8 cellular contexts compared by ENCODE assay signal in genomic region chr22:42930810-42931420, GRCh38.
DNase-seq lines count a peak whose midpoint lies in the region; ATAC-seq and TF ChIP-seq lines count a peak whose summit lies in the region.

No MANE protein-coding gene starts in this region.

- intact Hi-C loops in CD8-positive, alpha-beta T cell (cut with DNase I, micrococcal nuclease): no loop called here
- intact Hi-C loops in mammary epithelial cell (cut with micrococcal nuclease): loop anchor here (5.0 kb wide), 2 partner anchors 86 to 161 kb away; partner anchors contain the start of gene PACSIN2

- no peak overlapping the region for H3K27ac ChIP-seq in CD8-positive, alpha-beta T cell (ENCODE audit: low read depth, low read length)
- H3K27ac ChIP-seq in mammary epithelial cell (ENCODE audit: insufficient read depth, low read depth, low read length): no peak overlapping the region
- H3K27ac ChIP-seq in muscle layer of colon (ENCODE audit: low read depth, low read length): peak overlapping the region; percentile 62
- H3K27ac ChIP-seq in WERI-Rb-1: no peak overlapping the region

- no peaks in the 10 kb centered on the region for H3K36me3 ChIP-seq in CD8-positive, alpha-beta T cell (ENCODE audit: insufficient read depth, low read length)
- H3K36me3 ChIP-seq in mammary epithelial cell (ENCODE audit: insufficient read depth, low read length) (no peaks in the 10 kb centered on the region), muscle layer of colon (ENCODE audit: insufficient read depth, low read length) (no peaks in the 10 kb centered on the region), WERI-Rb-1 (no peaks in the 10 kb centered on the region)

- dilution Hi-C loops in mammary epithelial cell (cut with HindIII; ENCODE audit: low sequenced_read_pairs): no loop called here

- POLR2A ChIA-PET in CD8-positive, alpha-beta T cell (lab: Charles Lee): interaction anchor here (1.0 kb wide), 1 partner anchor 17 kb away, joined by 3 read pairs; no protein-coding TSS in a partner anchor

- TF ChIP-seq CTCF in CD8-positive, alpha-beta T cell (IDR thresholded peaks at IDR 0.05): no peak
- TF ChIP-seq CTCF in mammary epithelial cell (conservative IDR thresholded peaks at IDR 0.05 in 1 of 2, IDR thresholded peaks at IDR 0.05 in 1 of 2; ENCODE audit: extremely low read depth in 1 of 2, insufficient read depth in 1 of 2, low read depth in 1 of 2, low read length in 2 of 2): peak; percentile 23 to 58
- no peak for TF ChIP-seq CTCF in WERI-Rb-1 (IDR thresholded peaks at IDR 0.05; ENCODE audit: low read depth, low read length)

- no peak overlapping the region for H3K4me3 Mint-ChIP-seq in CD8-positive, alpha-beta T cell

- H3K4me3 ChIP-seq in CD8-positive, alpha-beta T cell (ENCODE audit: low read depth, low read length): no peak overlapping the region
- H3K4me3 ChIP-seq in mammary epithelial cell (replicated peaks in 1 of 3; ENCODE audit: insufficient read depth in 1 of 3, low read depth in 2 of 3, low read length in 3 of 3) (no peak overlapping the region), muscle layer of colon (ENCODE audit: low read depth in 1 of 2, low read length in 2 of 2) (peak overlapping the region in 1 of 2 donors; percentile 41), WERI-Rb-1 (ENCODE audit: low read depth, low read length) (no peak overlapping the region)

- H3K27ac Mint-ChIP-seq in CD8-positive, alpha-beta T cell: peak overlapping the region; percentile 55

- H3K9me3 ChIP-seq in CD8-positive, alpha-beta T cell (ENCODE audit: low read length): no peaks in the 10 kb centered on the region
- no peaks in the 10 kb centered on the region for H3K9me3 ChIP-seq in mammary epithelial cell (replicated peaks; ENCODE audit: insufficient read depth, low read length)
- no peaks in the 10 kb centered on the region for H3K9me3 ChIP-seq in muscle layer of colon (ENCODE audit: low read length)
- H3K9me3 ChIP-seq in WERI-Rb-1 (ENCODE audit: severe bottlenecking): no peaks in the 10 kb centered on the region

- no peak for ATAC-seq in CD8-positive, alpha-beta T cell
- ATAC-seq in HG02938 (IDR thresholded peaks at IDR 0.05; ENCODE audit: unreplicated experiment): peak; percentile 7
- no peak for ATAC-seq in HG02870 (IDR thresholded peaks at IDR 0.05; ENCODE audit: unreplicated experiment)
- no peak for ATAC-seq in GM21737 (IDR thresholded peaks at IDR 0.05; ENCODE audit: unreplicated experiment)

- H4K20me1 ChIP-seq in mammary epithelial cell (ENCODE audit: insufficient read depth, low read length): no peaks in the 10 kb centered on the region

- no peaks in the 10 kb centered on the region for H3K27me3 ChIP-seq in CD8-positive, alpha-beta T cell (ENCODE audit: insufficient read depth, low read length)
- no peaks in the 10 kb centered on the region for H3K27me3 ChIP-seq in mammary epithelial cell (ENCODE audit: insufficient read depth, low read length)
- H3K27me3 ChIP-seq in muscle layer of colon (ENCODE audit: control insufficient read depth in 1 of 2, insufficient read depth in 2 of 2, low read length in 2 of 2): no peaks in the 10 kb centered on the region
- no peaks in the 10 kb centered on the region for H3K27me3 ChIP-seq in WERI-Rb-1 (ENCODE audit: insufficient read depth, low read depth, severe bottlenecking)

- H3K4me1 ChIP-seq in CD8-positive, alpha-beta T cell (ENCODE audit: insufficient read depth, low read length): peaks cover 18% of the 10 kb centered on the region
- peaks cover 49% of the 10 kb centered on the region for H3K4me1 ChIP-seq in mammary epithelial cell (ENCODE audit: insufficient read depth, low read length)
- peaks cover 92% of the 10 kb centered on the region for H3K4me1 ChIP-seq in muscle layer of colon (ENCODE audit: insufficient read depth, low read length)

- H3K79me2 ChIP-seq in mammary epithelial cell (ENCODE audit: insufficient read depth, low read length): peaks cover 93% of the 10 kb centered on the region

- CTCF ChIA-PET in CD8-positive, alpha-beta T cell (lab: Charles Lee): interaction anchor here (1.1 kb wide), 1 partner anchor 12 kb away, joined by 3 read pairs; no protein-coding TSS in a partner anchor
- CTCF ChIA-PET in mammary epithelial cell (lab: Charles Lee; ENCODE audit: low non-redundant PET): no interaction called here

- no peaks in the 10 kb centered on the region for H3K9me3 Mint-ChIP-seq in CD8-positive, alpha-beta T cell

- H3K9ac ChIP-seq in mammary epithelial cell (ENCODE audit: insufficient read depth, low read length) (no peak overlapping the region), muscle layer of colon (ENCODE audit: low read length) (no peak overlapping the region)

- DNase-seq in CD8-positive, alpha-beta T cell: no peak
- DNase-seq in mammary epithelial cell (peak; percentile 67), WERI-Rb-1 (no peak), NCI-H2171 treated with DMSO at 0.1 percent for 48 hours (lab: John Stamatoyannopoulos, UW) (no peak)

- no peaks in the 10 kb centered on the region for H3K27me3 Mint-ChIP-seq in CD8-positive, alpha-beta T cell (ENCODE audit: low read depth)

- H3K4me2 ChIP-seq in mammary epithelial cell (ENCODE audit: insufficient read depth, low read depth, low read length): no peak overlapping the region

- BruUV-seq in mammary epithelial cell (replicated peaks; lab: Mats Ljungman, UMichigan): no TSS peak

- H3K36me3 Mint-ChIP-seq in CD8-positive, alpha-beta T cell: peaks cover 13% of the 10 kb centered on the region

- WGBS in mammary epithelial cell (ENCODE audit: low coverage, missing lambda C conversion rate): 80% methylated on average over 9 of the region's 9 CpGs

- H2AFZ ChIP-seq in mammary epithelial cell (ENCODE audit: low read depth, low read length): no peak overlapping the region

- in situ Hi-C loops in mammary epithelial cell (cut with MboI; ENCODE audit: low sequenced_read_pairs in 2 of 2): no loop called here

- H3K4me1 Mint-ChIP-seq in CD8-positive, alpha-beta T cell (ENCODE audit: low read depth): peaks cover 64% of the 10 kb centered on the region

Comparison
In these comparisons a context has a peak if more than half of its experiments do, and no peak if none do; other contexts are left out.
1. CTCF ChIP-seq: peak in mammary epithelial cell (2 of 2); none in CD8-positive, alpha-beta T cell (single experiment) and WERI-Rb-1 (single experiment).